14 cellular contexts compared by ENCODE assay signal in the genomic region with DNA sequence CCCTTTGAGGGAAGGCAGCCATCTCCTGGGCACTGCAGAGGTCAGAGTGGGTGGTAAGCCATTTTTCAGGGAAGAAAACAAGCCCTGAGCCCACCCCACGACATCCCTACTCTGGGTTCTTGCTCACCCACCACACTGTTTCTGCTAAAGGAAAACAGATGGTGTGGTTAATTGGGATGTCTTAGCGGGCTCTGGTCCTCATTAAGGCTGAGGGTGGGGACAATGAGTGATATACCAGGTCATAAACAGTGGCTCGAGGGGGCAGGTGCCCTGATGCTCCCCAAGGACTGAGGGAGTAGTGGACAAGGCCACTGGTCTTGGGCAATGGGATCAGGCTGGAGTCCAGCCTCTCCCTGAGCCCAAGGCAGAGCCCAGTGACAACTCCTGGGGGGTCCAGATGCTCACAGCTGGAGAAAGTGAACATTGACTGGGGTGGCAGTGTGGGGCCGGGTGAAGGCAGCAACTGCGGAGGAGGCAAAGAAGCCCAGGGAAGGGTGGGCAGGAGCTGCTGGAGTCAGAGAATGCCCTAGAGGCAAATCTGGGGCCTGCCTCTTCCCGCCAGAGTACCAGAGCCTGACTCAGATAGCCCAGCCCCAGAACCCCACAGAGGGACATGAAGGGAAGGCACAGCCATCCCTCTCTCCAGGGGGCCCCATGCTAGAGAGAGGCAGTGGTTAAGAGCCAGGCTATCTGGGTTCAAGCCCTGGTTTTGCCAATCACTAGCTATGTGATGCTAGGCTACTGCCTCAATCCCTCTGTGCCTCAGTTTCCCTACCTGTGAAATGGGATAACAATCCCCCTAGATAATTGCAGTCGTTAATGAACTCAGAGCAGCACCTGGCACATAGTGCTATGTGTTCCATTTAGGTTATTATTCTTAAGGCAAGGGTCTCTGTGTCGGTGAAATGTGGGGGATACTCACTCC.
A peak's percentile ranks its signal among the peaks of the same experiment; 100 is the strongest.
DNase-seq lines count a peak whose midpoint lies in the region; ATAC-seq and TF ChIP-seq lines count a peak whose summit lies in the region.
"Had no signal": no experiment of that assay in that cellular context is flagged by ENCODE, and none has a peak within 500 bp of the region (broad histone marks: within the 10 kb centered on the region; RNA-seq: fewer than 3 reads in every experiment).

No MANE protein-coding gene starts in this region.

- H3K36me3 Mint-ChIP-seq in MCF 10A (ENCODE audit: insufficient read depth, unreplicated experiment): no peaks in the 10 kb centered on the region

- no peak for ATAC-seq in GM18861 (IDR thresholded peaks at IDR 0.05; ENCODE audit: unreplicated experiment)
- no peak for ATAC-seq in GM18909 (IDR thresholded peaks at IDR 0.05; ENCODE audit: poor library complexity, unreplicated experiment)
- ATAC-seq: heart left ventricle, lower lobe of right lung had no signal

- H3K36me3 ChIP-seq in A673 (ENCODE audit: insufficient read depth, low read length, poor library complexity, severe bottlenecking): no peaks in the 10 kb centered on the region
- no peaks in the 10 kb centered on the region for H3K36me3 ChIP-seq in hepatocyte (replicated peaks; ENCODE audit: insufficient read depth, low read depth)
- H3K36me3 ChIP-seq: heart left ventricle, lower lobe of right lung, Peyer's patch had no signal

- no peak overlapping the region for H2AFZ ChIP-seq in hepatocyte
- H2AFZ ChIP-seq: parathyroid adenoma had no signal

- POLR2A ChIA-PET in A673 (lab: Charles Lee; ENCODE audit: low non-redundant PET) (no interaction called here), MCF 10A (lab: Yijun Ruan, JAX) (interaction anchor here (0.6 to 1.0 kb wide), 2 partner anchors 284 to 386 kb away, joined by 3 read pairs; no protein-coding TSS in a partner anchor)

- H3K79me2 ChIP-seq in hepatocyte: no peaks in the 10 kb centered on the region
- H3K79me2 ChIP-seq: parathyroid adenoma had no signal

- no peaks in the 10 kb centered on the region for H3K9me2 ChIP-seq in hepatocyte (replicated peaks; ENCODE audit: insufficient read depth)

- CTCF ChIA-PET in A673 (lab: Charles Lee) (no interaction called here), MCF 10A (lab: Yijun Ruan, JAX) (no interaction called here)

- H3K27ac ChIP-seq in A673 (ENCODE audit: low read depth, low read length, poor library complexity, severe bottlenecking) (peak overlapping the region; percentile 22), hepatocyte (peak overlapping the region; percentile 65)
- H3K27ac ChIP-seq: lower lobe of right lung, parathyroid adenoma, Peyer's patch had no signal

- no peaks in the 10 kb centered on the region for H3K9me3 Mint-ChIP-seq in MCF 10A (ENCODE audit: unreplicated experiment)

- H3K27ac Mint-ChIP-seq in MCF 10A (ENCODE audit: low read depth, unreplicated experiment): peak overlapping the region; percentile 62

- no peak overlapping the region for H3K4me3 Mint-ChIP-seq in MCF 10A (ENCODE audit: unreplicated experiment)

- H3K9me3 ChIP-seq in A673 (ENCODE audit: low read depth, low read length, poor library complexity, severe bottlenecking) (no peaks in the 10 kb centered on the region), hepatocyte (ENCODE audit: low read depth) (no peaks in the 10 kb centered on the region)
- H3K9me3 ChIP-seq: lower lobe of right lung had no signal

- no TSS peak for BruUV-seq in A673 (replicated peaks; lab: Mats Ljungman, UMichigan)
- BruUV-seq in MCF 10A (replicated peaks; lab: Mats Ljungman, UMichigan): no TSS peak

- no peak overlapping the region for H3K4me2 ChIP-seq in hepatocyte

- peaks cover 46% of the 10 kb centered on the region for H3K4me1 ChIP-seq in A673 (ENCODE audit: insufficient read depth, low read length, poor library complexity, severe bottlenecking)
- peaks cover 38% of the 10 kb centered on the region for H3K4me1 ChIP-seq in hepatocyte (ENCODE audit: insufficient read depth)

- DNase-seq in A673 (ENCODE audit: low spot score): peak; percentile 48
- DNase-seq in HFF-Myc (ENCODE audit: extremely low read depth, low read depth): peak; percentile 76
- DNase-seq in MCF 10A (ENCODE audit: unreplicated experiment): peak; percentile 86
- no peak for DNase-seq in hepatocyte (ENCODE audit: low spot score)
- DNase-seq in NCI-H526 (lab: John Stamatoyannopoulos, UW): no peak
- DNase-seq in 8988T: no peak
- DNase-seq: GF-D8, lower lobe of right lung, NCI-H345, Peyer's patch had no signal

- H4K20me1 ChIP-seq in hepatocyte (ENCODE audit: insufficient read depth, poor library complexity, severe bottlenecking): no peaks in the 10 kb centered on the region

- H3K27me3 ChIP-seq in A673 (replicated peaks; ENCODE audit: insufficient read depth, low read depth, low read length, poor library complexity) (no peaks in the 10 kb centered on the region), hepatocyte (no peaks in the 10 kb centered on the region)
- H3K27me3 ChIP-seq: heart left ventricle, Peyer's patch had no signal

- H3K27me3 Mint-ChIP-seq in MCF 10A (ENCODE audit: insufficient read depth, unreplicated experiment): no peaks in the 10 kb centered on the region

- H3K4me1 Mint-ChIP-seq in MCF 10A (ENCODE audit: insufficient read depth, unreplicated experiment): peaks cover 56% of the 10 kb centered on the region

- H3K4me3 ChIP-seq in A673 (ENCODE audit: low read depth, low read length, poor library complexity, severe bottlenecking): no peak overlapping the region
- H3K4me3 ChIP-seq in HFF-Myc (replicated peaks; ENCODE audit: low read depth, low read length): no peak overlapping the region
- H3K4me3 ChIP-seq in hepatocyte: no peak overlapping the region
- H3K4me3 ChIP-seq: heart left ventricle, lower lobe of right lung, Peyer's patch had no signal

- TF ChIP-seq CTCF in A673 (conservative IDR thresholded peaks at IDR 0.05; ENCODE audit: low read depth, low read length) (no peak), HFF-Myc (IDR thresholded peaks at IDR 0.05; ENCODE audit: low read depth, low read length, missing control alignments) (no peak), MCF 10A (IDR thresholded peaks at IDR 0.05; ENCODE audit: unreplicated experiment) (no peak), hepatocyte (IDR thresholded peaks at IDR 0.05; ENCODE audit: poor library complexity) (no peak)

- intact Hi-C loops in A673 (cut with micrococcal nuclease; ENCODE audit: unreplicated experiment): no loop called here
- intact Hi-C loops in MCF 10A (cut with micrococcal nuclease): no loop called here

- WGBS in hepatocyte (ENCODE audit: low lambda C conversion rate, missing lambda C conversion rate): 71% methylated on average over 8 of the region's 8 CpGs

Comparison
In these comparisons a context has a peak if more than half of its experiments do, and no peak if none do; other contexts are left out.
1. DNase-seq: peak in A673 (single experiment), HFF-Myc (single experiment) and MCF 10A (single experiment); none in hepatocyte (single experiment), NCI-H526 (0 of 2) and 8988T (single experiment).